In the genomic region with DNA sequence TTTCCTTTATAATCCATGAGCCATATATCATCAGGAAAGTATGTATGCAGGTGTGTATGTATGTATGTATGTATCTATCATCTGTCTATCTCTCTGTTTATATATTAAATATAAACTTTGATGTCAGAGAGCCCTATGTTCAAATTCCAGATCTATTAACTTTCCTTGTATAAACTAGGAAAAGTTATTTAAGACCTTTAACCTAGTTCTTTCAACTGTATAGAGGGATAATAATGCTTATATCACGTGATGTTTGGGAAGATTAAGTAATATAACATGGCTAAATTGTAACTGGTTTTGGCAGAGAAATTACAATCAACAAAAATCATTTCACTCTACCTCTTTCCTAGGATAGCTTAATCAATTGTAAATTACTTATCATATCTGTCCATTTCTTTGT, we compare ENCODE assay signal across 28 cellular contexts.
"Had no signal": no experiment of that assay in that cellular context is flagged by ENCODE, and none has a peak within 500 bp of the region (broad histone marks: within the 10 kb centered on the region; RNA-seq: fewer than 3 reads in every experiment).

No MANE protein-coding gene starts in this region.

- H3K4me3 ChIP-seq: SJCRH30 had no signal

- H3K9me3 Mint-ChIP-seq: activated T-helper 1 cell treated with anti-CD3 and anti-CD28 coated beads, Interleukin-12 subunit alpha, Interleukin-12 subunit beta, Interleukin-2, Interleukin-4 antibody, amounts not matched to agents 30 ng/mL and 10 ng/mL and 1 ng/mL, durations not matched to agents 14 hours and 24 hours and 36 hours had no signal

- H3K4me2 ChIP-seq: SK-N-SH had no signal

- H3K4me3 Mint-ChIP-seq: activated CD8-positive, alpha-beta memory T cell treated with anti-CD3 and anti-CD28 coated beads, Interleukin-2, amount 10 ng/mL, durations not matched to agents 7 days and 5 days; activated naive CD4-positive, alpha-beta T cell treated with anti-CD3 and anti-CD28 coated beads, Interleukin-2, amount 50 U/mL, for 24 hours; activated T-cell treated with anti-CD3 and anti-CD28 coated beads, Interleukin-2, amount 50 U/mL, for 24 hours; activated T-helper 1 cell treated with anti-CD3 and anti-CD28 coated beads, Interleukin-12 subunit alpha, Interleukin-12 subunit beta, Interleukin-2, Interleukin-4 antibody, amounts not matched to agents 30 ng/mL and 10 ng/mL and 1 ng/mL, durations not matched to agents 14 hours and 24 hours and 36 hours; central memory CD8-positive, alpha-beta T cell; T-helper 2 cell treated with Interferon-gamma antibody and Interleukin-4, amounts not matched to agents 5 μg/mL and 100 μg/mL, for 36 hours; WTC11 had no signal

- H3K36me3 ChIP-seq: SJCRH30 had no signal

- DNase-seq: activated CD4-positive, alpha-beta T cell treated with anti-CD3 and anti-CD28 coated beads for 48 hours; activated CD4-positive, alpha-beta T cell treated with anti-CD3 and anti-CD28 coated beads, Interleukin-2, amount 50 U/mL, for 4 hours; activated CD4-positive, CD25-positive, alpha-beta regulatory T cell treated with anti-CD3 and anti-CD28 coated beads, Interleukin-2, amount 50 U/mL, for 72 hours; activated CD8-positive, alpha-beta memory T cell treated with anti-CD3 and anti-CD28 coated beads, Interleukin-2, amount 10 ng/mL, durations not matched to agents 7 days and 5 days; activated effector memory CD4-positive, alpha-beta T cell treated with Interleukin-2 at 50 U/mL for 16 hours; activated naive CD4-positive, alpha-beta T cell; activated T-cell treated with anti-CD3 and anti-CD28 coated beads, Interleukin-2, amount 50 U/mL, for 24 hours; aorta; Kasumi-1; KBM-7; NCI-H1092; NCI-H1417; NCI-H1930; NCI-H2107; NCI-H510A treated with DMSO at 0.1 percent for 48 hours; NCI-H69; NK-92 treated with Interleukin-12 subunit alpha and Interleukin-12 subunit beta, amount 100 ng/mL, for 24 hours; Right ventricle myocardium superior; RPMI8226; SJCRH30; SK-N-SH; T-helper 1 cell had no signal

- H3K27me3 Mint-ChIP-seq: activated CD8-positive, alpha-beta memory T cell treated with anti-CD3 and anti-CD28 coated beads, Interleukin-2, amount 10 ng/mL, durations not matched to agents 7 days and 5 days; activated naive CD4-positive, alpha-beta T cell treated with anti-CD3 and anti-CD28 coated beads, Interleukin-2, amount 50 U/mL, for 24 hours; activated T-cell treated with anti-CD3 and anti-CD28 coated beads, Interleukin-2, amount 50 U/mL, for 24 hours; central memory CD8-positive, alpha-beta T cell had no signal

- H3K27me3 ChIP-seq: SJCRH30 had no signal

- H3K27ac Mint-ChIP-seq: activated CD8-positive, alpha-beta memory T cell treated with anti-CD3 and anti-CD28 coated beads, Interleukin-2, amount 10 ng/mL, durations not matched to agents 7 days and 5 days; activated naive CD4-positive, alpha-beta T cell treated with anti-CD3 and anti-CD28 coated beads, Interleukin-2, amount 50 U/mL, for 24 hours; activated T-cell treated with anti-CD3 and anti-CD28 coated beads, Interleukin-2, amount 50 U/mL, for 24 hours; activated T-helper 1 cell treated with anti-CD3 and anti-CD28 coated beads, Interleukin-12 subunit alpha, Interleukin-12 subunit beta, Interleukin-2, Interleukin-4 antibody, amounts not matched to agents 30 ng/mL and 10 ng/mL and 1 ng/mL, durations not matched to agents 14 hours and 24 hours and 36 hours; T-helper 2 cell treated with Interferon-gamma antibody and Interleukin-4, amounts not matched to agents 5 μg/mL and 100 μg/mL, for 36 hours; WTC11 had no signal

- H3K9ac ChIP-seq: SK-N-SH had no signal

- ATAC-seq: activated CD8-positive, alpha-beta memory T cell treated with anti-CD3 and anti-CD28 coated beads, Interleukin-2, amount 10 ng/mL, durations not matched to agents 7 days and 5 days; Panc1; WTC11 had no signal

- H3K9me3 ChIP-seq: SJCRH30, SK-N-SH had no signal

- H3K36me3 Mint-ChIP-seq: activated CD8-positive, alpha-beta memory T cell treated with anti-CD3 and anti-CD28 coated beads, Interleukin-2, amount 10 ng/mL, durations not matched to agents 7 days and 5 days; activated naive CD4-positive, alpha-beta T cell treated with anti-CD3 and anti-CD28 coated beads, Interleukin-2, amount 50 U/mL, for 24 hours; WTC11 had no signal

- H3K4me1 Mint-ChIP-seq: activated naive CD4-positive, alpha-beta T cell treated with anti-CD3 and anti-CD28 coated beads, Interleukin-2, amount 50 U/mL, for 24 hours; central memory CD8-positive, alpha-beta T cell had no signal

- H3K27ac ChIP-seq: SJCRH30 had no signal
